Comparison of ENCODE assay signal across 8 cellular contexts in genomic region chr2:240136013-240136670, GRCh38. TPM values are rescaled to one million over a fixed set of nuclear protein-coding genes. Genes with fewer than 3 reads are reported as not detected.
DNase-seq lines count a peak whose midpoint lies in the region; ATAC-seq lines count a peak whose summit lies in the region.

COPS9 (minus strand) TSS chr2:240136305; CDS start chr2:240136284, 21 bp downstream.

- peaks cover 9 to 44% (median 20%) of the 10 kb centered on the region in 4 donors for H3K4me1 Mint-ChIP-seq in CD4-positive, CD25-positive, alpha-beta regulatory T cell

- peak; percentile 76 to 91 (median 86) for DNase-seq in CD4-positive, CD25-positive, alpha-beta regulatory T cell
- DNase-seq in NK-92 (lab: John Stamatoyannopoulos, UW; ENCODE audit: unreplicated experiment) (peak; percentile 21), medulla oblongata (ENCODE audit: extremely low spot score) (peak; percentile 86)
- DNase-seq in activated CD8-positive, alpha-beta memory T cell treated with anti-CD3 and anti-CD28 coated beads for 24 hours: peak; percentile 96
- peak; percentile 66 for DNase-seq in effector CD8-positive, alpha-beta T cell (lab: John Stamatoyannopoulos, UW)
- DNase-seq in stimulated activated CD4-positive, alpha-beta T cell treated with anti-CD3 and anti-CD28 coated beads, TNF-alpha, amount 100 ng/mL, for 4 hours (ENCODE audit: low read depth in 3 of 3): peak; percentile 74 to 81 (median 74)

- H3K9me3 Mint-ChIP-seq in CD4-positive, CD25-positive, alpha-beta regulatory T cell: peaks cover 0 to 1% (median 0%) of the 10 kb centered on the region in 7 donors

- no peaks in the 10 kb centered on the region for H3K27me3 ChIP-seq in CD4-positive, CD25-positive, alpha-beta regulatory T cell (ENCODE audit: control insufficient read depth, insufficient read depth, low read length)

- peak within 1 kb of the TSS; percentile 79 for H3K4me3 ChIP-seq in CD4-positive, CD25-positive, alpha-beta regulatory T cell (ENCODE audit: low read depth, low read length)

- peak within 1 kb of the TSS; percentile 88 to 90 (median 90) for H3K27ac Mint-ChIP-seq in CD4-positive, CD25-positive, alpha-beta regulatory T cell

- peaks cover 18% of the 10 kb centered on the region for H3K4me1 ChIP-seq in CD4-positive, CD25-positive, alpha-beta regulatory T cell (ENCODE audit: control insufficient read depth, insufficient read depth, low read length, poor library complexity, severe bottlenecking)

- peaks cover 26% of the 10 kb centered on the region for H3K36me3 ChIP-seq in CD4-positive, CD25-positive, alpha-beta regulatory T cell (ENCODE audit: control insufficient read depth, insufficient read depth, low read length)

- peaks cover 7% of the 10 kb centered on the region for H3K27me3 Mint-ChIP-seq in CD4-positive, CD25-positive, alpha-beta regulatory T cell

- peaks cover 12% of the 10 kb centered on the region for H3K36me3 Mint-ChIP-seq in CD4-positive, CD25-positive, alpha-beta regulatory T cell

- peak; percentile 97 for ATAC-seq in CD4-positive, CD25-positive, alpha-beta regulatory T cell (ENCODE audit: low read depth in 2 of 2)
- ATAC-seq in GM19438 (IDR thresholded peaks at IDR 0.05; ENCODE audit: low read depth, unreplicated experiment): peak; percentile 89
- peak; percentile 94 for ATAC-seq in HG03571 (IDR thresholded peaks at IDR 0.05; ENCODE audit: unreplicated experiment)

- H3K27ac ChIP-seq in CD4-positive, CD25-positive, alpha-beta regulatory T cell (ENCODE audit: insufficient read depth, low read length, poor library complexity, severe bottlenecking): peak within 1 kb of the TSS; percentile 59

- H3K9me3 ChIP-seq in CD4-positive, CD25-positive, alpha-beta regulatory T cell (ENCODE audit: control insufficient read depth in 2 of 2, low read length in 2 of 2): no peaks in the 10 kb centered on the region

- H3K4me3 Mint-ChIP-seq in CD4-positive, CD25-positive, alpha-beta regulatory T cell: peak within 1 kb of the TSS; percentile 91 to 98 (median 96)

RNA-seq across cellular contexts. Expression of gene COPS9, which starts in this region (rescaled TPM):
- total RNA-seq in CD4-positive, CD25-positive, alpha-beta regulatory T cell: 77.6 TPM
- polyA plus RNA-seq in CD4-positive, CD25-positive, alpha-beta regulatory T cell: 100 to 1,000 TPM; 309 to 330 (median 327) TPM

Comparison
In these comparisons a context has a peak if more than half of its experiments do, and no peak if none do; other contexts are left out.
1. Peak in every context shown above with its lines: DNase-seq, ATAC-seq, H3K4me3 ChIP-seq and H3K27ac ChIP-seq.
2. DNase-seq: peak in every context shown above with its lines; median percentile 96 in activated CD8-positive, alpha-beta memory T cell treated with anti-CD3 and anti-CD28 coated beads for 24 hours; 86 in CD4-positive, CD25-positive, alpha-beta regulatory T cell; 86 in medulla oblongata; 74 in stimulated activated CD4-positive, alpha-beta T cell treated with anti-CD3 and anti-CD28 coated beads, TNF-alpha, amount 100 ng/mL, for 4 hours; 66 in effector CD8-positive, alpha-beta T cell; 21 in NK-92.